8 cellular contexts compared by ENCODE assay signal in genomic region chr1:168637350-168637991, GRCh38.
DNase-seq lines count a peak whose midpoint lies in the region; ATAC-seq, FAIRE-seq and TF ChIP-seq lines count a peak whose summit lies in the region.

No MANE protein-coding gene starts in this region.

- POLR2A ChIA-PET in A549 (lab: Yijun Ruan, JAX) = interaction anchor here (1.2 kb wide), 1 partner anchor 469 kb away, joined by 4 read pairs; the partner anchor contains the start of gene ATP1B1

- peak overlapping the region; percentile 53; a peak in 2 of 6 replicates for H3K27ac ChIP-seq in A549
- no peak overlapping the region for H3K27ac ChIP-seq in adrenal gland
- H3K27ac ChIP-seq in keratinocyte (ENCODE audit: control insufficient read depth, insufficient read depth, low read length) = peak overlapping the region; percentile 57
- H3K27ac ChIP-seq in prostate gland = peak overlapping the region in 1 of 2 donors; percentile 23

- H3K27me3 ChIP-seq in adrenal gland (no peaks in the 10 kb centered on the region), keratinocyte (ENCODE audit: control insufficient read depth, extremely low read depth, insufficient read depth, low read length) (no peaks in the 10 kb centered on the region), prostate gland (replicated peaks; ENCODE audit: insufficient read depth) (no peaks in the 10 kb centered on the region)

- H3K4me1 ChIP-seq in A549 = peaks cover 11% of the 10 kb centered on the region; the same call in 2 of the 3 replicates
- no peaks in the 10 kb centered on the region for H3K4me1 ChIP-seq in adrenal gland (replicated peaks in 1 of 2)
- peaks cover 13% of the 10 kb centered on the region for H3K4me1 ChIP-seq in keratinocyte (ENCODE audit: control insufficient read depth, extremely low read depth, insufficient read depth, low read length)
- no peaks in the 10 kb centered on the region for H3K4me1 ChIP-seq in prostate gland (replicated peaks)

- H3K4me3 ChIP-seq in A549 (no peak overlapping the region), adrenal gland (no peak overlapping the region), keratinocyte (ENCODE audit: control insufficient read depth in 2 of 3, extremely low read depth in 1 of 3, insufficient read depth in 2 of 3, low read depth in 1 of 3, low read length in 3 of 3) (peak overlapping the region in 1 of 3 experiments; percentile 5), prostate gland (no peak overlapping the region)

- FAIRE-seq in A549 (lab: Jason Lieb, UNC) = no peak
- FAIRE-seq in GM12891 (lab: Jason Lieb, UNC) = peak; percentile 94
- no peak for FAIRE-seq in keratinocyte (lab: Jason Lieb, UNC)

- H3K4me2 ChIP-seq in A549 = peak overlapping the region; percentile 27; the same call in 1 of the 3 replicates
- H3K4me2 ChIP-seq in keratinocyte (ENCODE audit: control insufficient read depth, extremely low read depth, insufficient read depth, low read depth, low read length) = peak overlapping the region; percentile 14

- ATAC-seq in A549 (peak; percentile 62 to 75; a peak in 4 of 6 replicates), omental fat pad (ENCODE audit: low FRiP score) (no peak)

- H3K36me3 ChIP-seq in adrenal gland (replicated peaks in 1 of 2) = no peaks in the 10 kb centered on the region
- no peaks in the 10 kb centered on the region for H3K36me3 ChIP-seq in keratinocyte (ENCODE audit: control insufficient read depth in 2 of 2, extremely low read depth in 1 of 2, insufficient read depth in 2 of 2, low read length in 2 of 2)
- H3K36me3 ChIP-seq in prostate gland = no peaks in the 10 kb centered on the region

- DNase-seq in A549 (ENCODE audit: low read depth in 1 of 2, low spot score in 1 of 2) (peak in 1 of 2 experiments; percentile 67), GM12891 (ENCODE audit: insufficient read length, low spot score) (no peak), NCI-H1694 treated with DMSO at 0.1 percent for 48 hours (lab: John Stamatoyannopoulos, UW) (peak; percentile 27), adrenal gland (no peak), keratinocyte (ENCODE audit: low read depth, low spot score) (no peak), prostate gland (ENCODE audit: low spot score) (no peak), omental fat pad (ENCODE audit: low spot score) (no peak)
- no peak for DNase-seq in stimulated activated CD4-positive, alpha-beta T cell treated with anti-CD3 and anti-CD28 coated beads, Interleukin-4, amount 100 ng/mL, for 4 hours

- intact Hi-C loops in adrenal gland (cut with DNase I) = no loop called here
- intact Hi-C loops in prostate gland (cut with DNase I) = loop anchor here (5.0 kb wide), 1 partner anchor 470 kb away; the partner anchor contains the start of gene ATP1B1

- H4K20me1 ChIP-seq in keratinocyte (ENCODE audit: control insufficient read depth, extremely low read depth, insufficient read depth, low read length) = no peaks in the 10 kb centered on the region

- peak overlapping the region; percentile 8 for H2AFZ ChIP-seq in keratinocyte (ENCODE audit: control insufficient read depth, low read length)

- no peaks in the 10 kb centered on the region for H3K9me3 ChIP-seq in A549
- no peaks in the 10 kb centered on the region for H3K9me3 ChIP-seq in adrenal gland (replicated peaks in 1 of 3)
- H3K9me3 ChIP-seq in keratinocyte (ENCODE audit: control insufficient read depth, low read depth, low read length) = no peaks in the 10 kb centered on the region
- no peaks in the 10 kb centered on the region for H3K9me3 ChIP-seq in prostate gland

- dilution Hi-C loops in keratinocyte (cut with MboI; ENCODE audit: extremely low pct_ligation_motif_present, low sequenced_read_pairs) = no loop called here

- WGBS in A549 (ENCODE audit: missing lambda C conversion rate) = 73% methylated on average over 5 of the region's 5 CpGs
- WGBS in adrenal gland, 4 donors = 77 to 86% (median 79%) methylated on average over 5 of the region's 5 CpGs
- WGBS in prostate gland = 91% methylated on average over 5 of the region's 5 CpGs

- H3K9me1 ChIP-seq in keratinocyte (ENCODE audit: control insufficient read depth, extremely low read depth, insufficient read depth, low read length) = no peaks in the 10 kb centered on the region

- no peak for TF ChIP-seq POLR2A in A549 (IDR thresholded peaks at IDR 0.05; ENCODE audit: low read length)
- no peak for TF ChIP-seq POLR2A in GM12891 (IDR thresholded peaks at IDR 0.05; ENCODE audit: low read depth, low read length)
- TF ChIP-seq POLR2A in adrenal gland (IDR thresholded peaks at IDR 0.05) = no peak
- no peak for TF ChIP-seq POLR2A in prostate gland (IDR thresholded peaks at IDR 0.05)

- H3K9ac ChIP-seq in keratinocyte (ENCODE audit: control insufficient read depth, extremely low read depth, insufficient read depth, low read length) = no peak overlapping the region

- CTCF ChIA-PET in A549 (lab: Yijun Ruan, JAX) = interaction anchor here (1.1 to 2.1 kb wide), 4 partner anchors 11 to 98 kb away, joined by 3 to 12 read pairs (median 3); no protein-coding TSS in a partner anchor

- no peak for TF ChIP-seq EP300 in A549 (IDR thresholded peaks at IDR 0.05)

- peak in 1 of 2 experiments; percentile 55; a peak in 2 of 5 replicates for TF ChIP-seq RAD21 in A549 (conservative IDR thresholded peaks at IDR 0.05 in 1 of 2, IDR thresholded peaks at IDR 0.05 in 1 of 2)

- TF ChIP-seq CTCF in A549 (IDR thresholded peaks at IDR 0.05) (no peak; the same call in 2 of the 3 replicates), adrenal gland (IDR thresholded peaks at IDR 0.05) (peak; percentile 39 to 64 (median 53)), keratinocyte (optimal IDR thresholded peaks at IDR 0.05 in 1 of 3, IDR thresholded peaks at IDR 0.05 in 1 of 3, conservative IDR thresholded peaks at IDR 0.05 in 1 of 3; ENCODE audit: extremely low read depth in 1 of 3, insufficient read depth in 2 of 3, low read length in 3 of 3) (peak; percentile 69 to 79 (median 72)), prostate gland (IDR thresholded peaks at IDR 0.05) (peak in 2 of 4 experiments; percentile 17 to 40), omental fat pad (IDR thresholded peaks at IDR 0.05) (no peak)

- H3K79me2 ChIP-seq in keratinocyte (ENCODE audit: control insufficient read depth, insufficient read depth, low read length) = no peaks in the 10 kb centered on the region

TF ChIP-seq in A549, 52 proteins besides CTCF, POLR2A, EP300 and RAD21:
- TF ChIP-seq RCOR1 (IDR thresholded peaks at IDR 0.05; ENCODE audit: low read depth, low read length) (no peak), EHMT2 (IDR thresholded peaks at IDR 0.05; ENCODE audit: low read depth) (peak; percentile 82)

TF ChIP-seq in GM12891, 5 proteins besides CTCF, POLR2A, EP300 and RAD21:
- TF ChIP-seq POLR2AphosphoS5 (IDR thresholded peaks at IDR 0.05; ENCODE audit: low read depth, low read length) = no peak
- TF ChIP-seq TAF1 (IDR thresholded peaks at IDR 0.05; ENCODE audit: low read depth, low read length) = no peak
- no peak for TF ChIP-seq PAX5 (IDR thresholded peaks at IDR 0.05; ENCODE audit: insufficient read depth, low read length, severe bottlenecking)
- TF ChIP-seq SPI1 (IDR thresholded peaks at IDR 0.05; ENCODE audit: low read depth, low read length) = no peak
- TF ChIP-seq POU2F2 (IDR thresholded peaks at IDR 0.05; ENCODE audit: low read depth, low read length) = no peak

Comparison
In these comparisons a context has a peak if more than half of its experiments do, and no peak if none do; other contexts are left out.
1. H3K27ac ChIP-seq: peak in A549 (2 of 2) and keratinocyte (single experiment); none in adrenal gland (0 of 5).
2. CTCF ChIP-seq: peak in adrenal gland (6 of 6) and keratinocyte (3 of 3); none in A549 (single experiment) and omental fat pad (0 of 3).